ENCODE assay signal across 16 cellular contexts in genomic region chr17:77884967-77885641, GRCh38.
A peak's percentile ranks its signal among the peaks of the same experiment; 100 is the strongest.
DNase-seq lines count a peak whose midpoint lies in the region; ATAC-seq lines count a peak whose summit lies in the region.
"Had no signal": no experiment of that assay in that cellular context is flagged by ENCODE, and none has a peak within 500 bp of the region (broad histone marks: within the 10 kb centered on the region; RNA-seq: fewer than 3 reads in every experiment).

No MANE protein-coding gene starts in this region.

- in situ Hi-C loops in G401 (cut with HindIII; ENCODE audit: low sequenced_read_pairs) = no loop called here

- H3K4me1 Mint-ChIP-seq in naive B cell = peaks cover 64 to 88% (median 84%) of the 10 kb centered on the region in 3 donors

- H3K27ac Mint-ChIP-seq in naive B cell = peak overlapping the region in 5 of 6 donors; percentile 94 to 100 (median 99)

- no peak overlapping the region for H3K4me3 Mint-ChIP-seq in naive B cell

- DNase-seq in NCI-H1436 (lab: John Stamatoyannopoulos, UW) (peak; percentile 14), NCI-H1436 treated with DMSO at 0.1 percent for 48 hours (lab: John Stamatoyannopoulos, UW) (no peak), G401 (ENCODE audit: low spot score) (peak; percentile 41), NCI-H69 (lab: John Stamatoyannopoulos, UW) (peak; percentile 55), naive B cell (no peak), DMS114 treated with DMSO at 0.1 percent for 48 hours (lab: John Stamatoyannopoulos, UW; ENCODE audit: unreplicated experiment) (no peak), cerebellum (ENCODE audit: low spot score) (no peak)
- DNase-seq in stimulated activated CD4-positive, alpha-beta T cell treated with anti-CD3 and anti-CD28 coated beads, Interleukin-1b, Interleukin-23, amount 100 ng/mL, for 48 hours = no peak
- DNase-seq: Calu3; foreskin keratinocyte; NCI-H1048; SJCRH30; stimulated activated CD4-positive, alpha-beta T cell treated with anti-CD3 and anti-CD28 coated beads, Interleukin-4, amount 100 ng/mL, for 4 hours; upper lobe of left lung had no signal

- H3K27me3 Mint-ChIP-seq in naive B cell = peaks cover 9 to 22% (median 12%) of the 10 kb centered on the region in 3 donors

- no peaks in the 10 kb centered on the region for H3K9me3 Mint-ChIP-seq in naive B cell
- H3K9me3 Mint-ChIP-seq: neural progenitor cell had no signal

- ATAC-seq in naive B cell (ENCODE audit: low read depth in 2 of 2) = no peak
- ATAC-seq: foreskin keratinocyte, sciatic nerve had no signal

- no peaks in the 10 kb centered on the region for H3K36me3 Mint-ChIP-seq in naive B cell
- H3K36me3 Mint-ChIP-seq: neural progenitor cell had no signal

Comparison
In these comparisons a context has a peak if more than half of its experiments do, and no peak if none do; other contexts are left out.
1. DNase-seq: peak in NCI-H1436 (single experiment), G401 (single experiment) and NCI-H69 (single experiment); none in NCI-H1436 treated with DMSO at 0.1 percent for 48 hours (single experiment), naive B cell (single experiment), stimulated activated CD4-positive, alpha-beta T cell treated with anti-CD3 and anti-CD28 coated beads, Interleukin-1b, Interleukin-23, amount 100 ng/mL, for 48 hours (single experiment), DMS114 treated with DMSO at 0.1 percent for 48 hours (single experiment) and cerebellum (single experiment).